In genomic region chr3:37779289-37780152, GRCh38 we compare ENCODE assay signal across 1 cellular context.
TF ChIP-seq lines count a peak whose summit lies in the region.

No MANE protein-coding gene starts in this region.

TF ChIP-seq in H1, 55 proteins besides CTCF, POLR2A, EP300 and RAD21 (continued from another document):
- TF ChIP-seq CREB1 (IDR thresholded peaks at IDR 0.05) = no peak
- no peak for TF ChIP-seq SAP30 (IDR thresholded peaks at IDR 0.05; ENCODE audit: insufficient read depth, insufficient replicate concordance, low read length)
- TF ChIP-seq BACH1 (IDR thresholded peaks at IDR 0.05; ENCODE audit: low read length) = peak; percentile 67; the same call in 1 of the 2 replicates
- peak in 1 of 2 experiments; percentile 86; a peak in 1 of 4 replicates for TF ChIP-seq HDAC2 (IDR thresholded peaks at IDR 0.05; ENCODE audit: borderline replicate concordance in 1 of 2, low read depth in 2 of 2, low read length in 2 of 2)
TF ChIP-seq in H1: peak in this region for 4.
